ENCODE assay signal across 12 cellular contexts in genomic region chr6:139577991-139578604, GRCh38.
DNase-seq lines count a peak whose midpoint lies in the region; ATAC-seq, FAIRE-seq and TF ChIP-seq lines count a peak whose summit lies in the region.
"Had no signal": no experiment of that assay in that cellular context is flagged by ENCODE, and none has a peak within 500 bp of the region (broad histone marks: within the 10 kb centered on the region; RNA-seq: fewer than 3 reads in every experiment).

No MANE protein-coding gene starts in this region.

- BruUV-seq in K562 (replicated peaks; lab: Mats Ljungman, UMichigan): no TSS peak

- no peak for ATAC-seq in K562
- ATAC-seq in left lung: peak; percentile 68
- peak; percentile 43 for ATAC-seq in upper lobe of right lung
- no peak for ATAC-seq in natural killer cell
- ATAC-seq: activated CD8-positive, alpha-beta T cell treated with anti-CD3 and anti-CD28 coated beads for 36 hours; left colon had no signal

- H3K36me3 ChIP-seq in K562 (ENCODE audit: control insufficient read depth, insufficient read depth, low read length): no peaks in the 10 kb centered on the region
- no peaks in the 10 kb centered on the region for H3K36me3 ChIP-seq in left lung
- H3K36me3 ChIP-seq in upper lobe of right lung: no peaks in the 10 kb centered on the region

- no peak for TF ChIP-seq CTCF in K562 (IDR thresholded peaks at IDR 0.05 in 2 of 3, conservative IDR thresholded peaks at IDR 0.05 in 1 of 3; ENCODE audit: insufficient read depth in 2 of 3, low read depth in 1 of 3, low read length in 3 of 3)
- TF ChIP-seq CTCF in left lung (IDR thresholded peaks at IDR 0.05): no peak
- TF ChIP-seq CTCF in upper lobe of right lung (IDR thresholded peaks at IDR 0.05): no peak
- TF ChIP-seq CTCF in natural killer cell (IDR thresholded peaks at IDR 0.05): no peak

- no peak overlapping the region for H3K27ac Mint-ChIP-seq in natural killer cell
- H3K27ac Mint-ChIP-seq: activated CD8-positive, alpha-beta T cell treated with anti-CD3 and anti-CD28 coated beads for 36 hours; dendritic cell treated with granulocyte-macrophage colony-stimulating factor and Interleukin-4, amounts not matched to agents 40 ng/mL and 50 ng/mL, for 4 days had no signal

- CTCF ChIA-PET in K562 (lab: Yijun Ruan, JAX; ENCODE audit: low intra/inter-chr PET ratio): no interaction called here

- no peak overlapping the region for H3K4me2 ChIP-seq in K562 (ENCODE audit: insufficient read depth, low read length)

- no peak overlapping the region for H3K4me3 Mint-ChIP-seq in natural killer cell
- H3K4me3 Mint-ChIP-seq: activated CD8-positive, alpha-beta T cell treated with anti-CD3 and anti-CD28 coated beads for 36 hours; dendritic cell treated with granulocyte-macrophage colony-stimulating factor and Interleukin-4, amounts not matched to agents 40 ng/mL and 50 ng/mL, for 4 days had no signal

- H3K27me3 ChIP-seq in K562 (ENCODE audit: control insufficient read depth in 2 of 2, insufficient read depth in 2 of 2, low read length in 2 of 2) (no peaks in the 10 kb centered on the region), left lung (no peaks in the 10 kb centered on the region), upper lobe of right lung (no peaks in the 10 kb centered on the region)

- in situ Hi-C loops in K562 (cut with MboI): no loop called here

- DNase-seq in HK-2 (ENCODE audit: unreplicated experiment) (peak; percentile 67), K562 (ENCODE audit: extremely low read depth in 1 of 4, low spot score in 3 of 4) (no peak), left lung (no peak), upper lobe of right lung (no peak), posterior cingulate gyrus (no peak), substantia nigra (lab: John Stamatoyannopoulos, UW) (no peak), natural killer cell (no peak)
- DNase-seq: activated CD8-positive, alpha-beta T cell treated with anti-CD3 and anti-CD28 coated beads for 36 hours; left colon; NCI-H1048; RPMI8226 had no signal

- POLR2A ChIA-PET in K562 (lab: Yijun Ruan, JAX): interaction anchor here (0.6 to 1.1 kb wide), 2 partner anchors 17 to 204 kb away, joined by 3 to 9 read pairs; partner anchors contain the start of gene CITED2

- peaks cover 0 to 8% of the 10 kb centered on the region in 2 experiments; a peak in 2 of 5 replicates for H3K4me1 ChIP-seq in K562 (replicated peaks in 1 of 2; ENCODE audit: control insufficient read depth in 2 of 2, insufficient read depth in 2 of 2, low read length in 2 of 2)
- peaks cover 0 to 4% of the 10 kb centered on the region in 2 donors for H3K4me1 ChIP-seq in left lung
- H3K4me1 ChIP-seq in upper lobe of right lung: peaks cover 6% of the 10 kb centered on the region

- H3K36me3 Mint-ChIP-seq in natural killer cell: no peaks in the 10 kb centered on the region

- TF ChIP-seq POLR2A in K562 (conservative IDR thresholded peaks at IDR 0.05): no peak

- no peak for TF ChIP-seq RAD21 in K562 (CRISPR knock-in tag; conservative IDR thresholded peaks at IDR 0.05 in 1 of 2, IDR thresholded peaks at IDR 0.05 in 1 of 2)

- no peaks in the 10 kb centered on the region for H3K79me2 ChIP-seq in K562 (ENCODE audit: control insufficient read depth, insufficient read depth, low read length)

- H3K9ac ChIP-seq in K562 (ENCODE audit: insufficient read depth in 1 of 2, low read depth in 2 of 2, low read length in 2 of 2): no peak overlapping the region

- H4K20me1 ChIP-seq in K562 (replicated peaks; ENCODE audit: control insufficient read depth, insufficient read depth, low read length): no peaks in the 10 kb centered on the region

- 47% methylated on average over 4 of the region's 4 CpGs for WGBS in K562 (ENCODE audit: insufficient coverage, low coverage, missing lambda C conversion rate)

- peaks cover 0 to 5% of the 10 kb centered on the region in 2 donors for H3K27me3 Mint-ChIP-seq in natural killer cell (ENCODE audit: low read depth in 2 of 2)
- H3K27me3 Mint-ChIP-seq: dendritic cell treated with granulocyte-macrophage colony-stimulating factor and Interleukin-4, amounts not matched to agents 40 ng/mL and 50 ng/mL, for 4 days had no signal

- no peaks in the 10 kb centered on the region for H3K9me1 ChIP-seq in K562 (ENCODE audit: control insufficient read depth, insufficient read depth, low read length)

- no peaks in the 10 kb centered on the region for H3K4me1 Mint-ChIP-seq in natural killer cell

- intact Hi-C loops in K562 (cut with micrococcal nuclease) (no loop called here), left lung (cut with DNase I) (no loop called here), upper lobe of right lung (cut with DNase I) (no loop called here), posterior cingulate gyrus (cut with DNase I) (no loop called here), natural killer cell (cut with micrococcal nuclease) (no loop called here)

- TF ChIP-seq EP300 in K562 (IDR thresholded peaks at IDR 0.05; ENCODE audit: low read length): no peak

- H3K27ac ChIP-seq in K562 (ENCODE audit: extremely low read depth, low read depth, low read length) (no peak overlapping the region), left lung (peak overlapping the region; percentile 34 to 40), upper lobe of right lung (peak overlapping the region; percentile 36), substantia nigra (ENCODE audit: low read depth, low read length, poor library complexity, severe bottlenecking) (no peak overlapping the region)

- H3K4me3 ChIP-seq in K562 (no peak overlapping the region), left lung (no peak overlapping the region), upper lobe of right lung (no peak overlapping the region)

- no peak for FAIRE-seq in K562 (lab: Jason Lieb, UNC)

- peak overlapping the region; percentile 52 for H2AFZ ChIP-seq in K562 (ENCODE audit: low read depth, low read length)

- H3K9me3 ChIP-seq in K562 (replicated peaks; ENCODE audit: control insufficient read depth, insufficient read depth, low read depth, low read length) (no peaks in the 10 kb centered on the region), left lung (no peaks in the 10 kb centered on the region), upper lobe of right lung (no peaks in the 10 kb centered on the region)

- H3K9me3 Mint-ChIP-seq in natural killer cell: peaks cover 0 to 2% of the 10 kb centered on the region in 2 donors
- H3K9me3 Mint-ChIP-seq: dendritic cell treated with granulocyte-macrophage colony-stimulating factor and Interleukin-4, amounts not matched to agents 40 ng/mL and 50 ng/mL, for 4 days had no signal

TF ChIP-seq in K562, 482 proteins besides CTCF, POLR2A, EP300 and RAD21:
- no peak for TF ChIP-seq XRCC4 (IDR thresholded peaks at IDR 0.05; ENCODE audit: extremely low read depth, insufficient read depth, insufficient read length)

Comparison
In these comparisons a context has a peak if more than half of its experiments do, and no peak if none do; other contexts are left out.
1. ATAC-seq: peak in left lung (single experiment) and upper lobe of right lung (single experiment); none in K562 (single experiment) and natural killer cell (0 of 3).
2. H3K27ac ChIP-seq: peak in left lung (2 of 2) and upper lobe of right lung (single experiment); none in K562 (single experiment) and substantia nigra (single experiment).